Comparison of ENCODE assay signal across 9 cellular contexts in genomic region chr5:35859101-35859661, GRCh38. TPM values are rescaled to one million over a fixed set of nuclear protein-coding genes. Genes with fewer than 3 reads are reported as not detected.
DNase-seq lines count a peak whose midpoint lies in the region; ATAC-seq, FAIRE-seq and TF ChIP-seq lines count a peak whose summit lies in the region.
"Had no signal": no experiment of that assay in that cellular context is flagged by ENCODE, and none has a peak within 500 bp of the region (broad histone marks: within the 10 kb centered on the region; RNA-seq: fewer than 3 reads in every experiment).

No MANE protein-coding gene starts in this region.

- H3K9me3 ChIP-seq in AG04450 (ENCODE audit: control insufficient read depth, insufficient read depth, low read length), result no peaks in the 10 kb centered on the region
- no peaks in the 10 kb centered on the region for H3K9me3 ChIP-seq in mesodermal cell (ENCODE audit: control insufficient read depth, low read length)

- H3K27ac ChIP-seq in AG04450 (ENCODE audit: low read depth, low read length) (peak overlapping the region; percentile 33), mesodermal cell (ENCODE audit: low read depth, low read length, severe bottlenecking) (peak overlapping the region; percentile 26)

- H3K36me3 ChIP-seq in mesodermal cell (ENCODE audit: control insufficient read depth, insufficient read depth, low read length), result no peaks in the 10 kb centered on the region

- CTCF ChIA-PET in AG04450 (lab: Charles Lee), result interaction anchor here (0.6 to 4.0 kb wide), 5 partner anchors 17 to 242 kb away, joined by 3 to 19 read pairs (median 7); no protein-coding TSS in a partner anchor

- H3K27ac Mint-ChIP-seq in activated T-helper 2 cell treated with anti-CD3 and anti-CD28 coated beads, Interferon-gamma antibody, Interleukin-2, Interleukin-4, amounts not matched to agents 10 μg/mL and 5 μg/mL and 100 μg/mL, durations not matched to agents 14 hours and 24 hours and 36 hours, result peak overlapping the region; percentile 78

- peaks cover 9% of the 10 kb centered on the region for H3K9me3 Mint-ChIP-seq in activated T-helper 2 cell treated with anti-CD3 and anti-CD28 coated beads, Interferon-gamma antibody, Interleukin-2, Interleukin-4, amounts not matched to agents 10 μg/mL and 5 μg/mL and 100 μg/mL, durations not matched to agents 14 hours and 24 hours and 36 hours

- peaks cover 19% of the 10 kb centered on the region for H3K4me1 ChIP-seq in mesodermal cell (ENCODE audit: control insufficient read depth, insufficient read depth, low read length, poor library complexity, severe bottlenecking)

- H3K4me1 Mint-ChIP-seq in activated T-helper 2 cell treated with anti-CD3 and anti-CD28 coated beads, Interferon-gamma antibody, Interleukin-2, Interleukin-4, amounts not matched to agents 10 μg/mL and 5 μg/mL and 100 μg/mL, durations not matched to agents 14 hours and 24 hours and 36 hours (ENCODE audit: low read depth), result peaks cover 80% of the 10 kb centered on the region

- H3K4me3 ChIP-seq in AG04450 (ENCODE audit: low read depth, low read length) (peak overlapping the region; percentile 26; the same call in 1 of the 2 replicates), mesodermal cell (ENCODE audit: extremely low read depth, insufficient read depth, low read length, poor library complexity, severe bottlenecking) (no peak overlapping the region)

- TF ChIP-seq CTCF in AG04450 (IDR thresholded peaks at IDR 0.05; ENCODE audit: low read depth, low read length), result no peak

- peaks cover 78% of the 10 kb centered on the region for H3K36me3 Mint-ChIP-seq in activated T-helper 2 cell treated with anti-CD3 and anti-CD28 coated beads, Interferon-gamma antibody, Interleukin-2, Interleukin-4, amounts not matched to agents 10 μg/mL and 5 μg/mL and 100 μg/mL, durations not matched to agents 14 hours and 24 hours and 36 hours (ENCODE audit: low read depth)

- DNase-seq in AG04450 (ENCODE audit: low read depth, low spot score), result no peak
- DNase-seq in HTR-8/SVneo (ENCODE audit: insufficient read length, low spot score), result no peak
- DNase-seq in activated T-helper 2 cell treated with anti-CD3 and anti-CD28 coated beads, Interferon-gamma antibody, Interleukin-2, Interleukin-4, amounts not matched to agents 10 μg/mL and 5 μg/mL and 100 μg/mL, durations not matched to agents 14 hours and 24 hours and 36 hours (ENCODE audit: low spot score), result no peak
- DNase-seq in NCI-H526 (lab: John Stamatoyannopoulos, UW), result no peak
- DNase-seq in NCI-H187 treated with DMSO at 0.1 percent for 48 hours (lab: John Stamatoyannopoulos, UW), result no peak

- ATAC-seq in HG02798 (IDR thresholded peaks at IDR 0.05; ENCODE audit: poor library complexity, unreplicated experiment), result no peak
- ATAC-seq in HG02610 (IDR thresholded peaks at IDR 0.05; ENCODE audit: unreplicated experiment), result no peak

- no peaks in the 10 kb centered on the region for H3K27me3 Mint-ChIP-seq in activated T-helper 2 cell treated with anti-CD3 and anti-CD28 coated beads, Interferon-gamma antibody, Interleukin-2, Interleukin-4, amounts not matched to agents 10 μg/mL and 5 μg/mL and 100 μg/mL, durations not matched to agents 14 hours and 24 hours and 36 hours (ENCODE audit: low read depth)

- FAIRE-seq in HTR-8/SVneo (lab: Jason Lieb, UNC), result peak; percentile 90
- FAIRE-seq: D721Med had no signal

- H3K27me3 ChIP-seq in AG04450 (ENCODE audit: control insufficient read depth, insufficient read depth, low read length), result no peaks in the 10 kb centered on the region

- intact Hi-C loops in activated T-helper 2 cell treated with anti-CD3 and anti-CD28 coated beads, Interferon-gamma antibody, Interleukin-2, Interleukin-4, amounts not matched to agents 10 μg/mL and 5 μg/mL and 100 μg/mL, durations not matched to agents 14 hours and 24 hours and 36 hours (cut with micrococcal nuclease), result loop anchor here (2.0 kb wide), 1 partner anchor 26 kb away; no protein-coding TSS in a partner anchor

- H3K4me3 Mint-ChIP-seq in activated T-helper 2 cell treated with anti-CD3 and anti-CD28 coated beads, Interferon-gamma antibody, Interleukin-2, Interleukin-4, amounts not matched to agents 10 μg/mL and 5 μg/mL and 100 μg/mL, durations not matched to agents 14 hours and 24 hours and 36 hours (ENCODE audit: low read depth), result peak overlapping the region; percentile 84

- WGBS in mesodermal cell (ENCODE audit: insufficient coverage in 2 of 2), 2 experiments, result 36% methylated on average over 3 of the region's 3 CpGs; no CpG with 5 or more reads in 1 of the 2 experiments

- POLR2A ChIA-PET in AG04450 (lab: Yijun Ruan, JAX), result interaction anchor here (0.6 kb wide), 1 partner anchor 293 kb away, joined by 3 read pairs; the partner anchor contains the start of genes LMBRD2 and SKP2

RNA-seq across cellular contexts. Expression of gene IL7R, which starts 2.5 kb away (rescaled TPM):
- polyA plus RNA-seq in AG04450 (2011; rRNA removed), result 36.5 and 43.7 TPM in 2 replicates
- 34.0 and 45.1 TPM in 2 replicates for polyA minus RNA-seq in AG04450 (2011; rRNA and poly(A)+ RNA removed)
- 60.9 and 66.9 TPM in 2 replicates for total RNA-seq in activated T-helper 2 cell treated with anti-CD3 and anti-CD28 coated beads, Interferon-gamma antibody, Interleukin-2, Interleukin-4, amounts not matched to agents 10 μg/mL and 5 μg/mL and 100 μg/mL, durations not matched to agents 14 hours and 24 hours and 36 hours
- 4.3 TPM for polyA plus RNA-seq in mesodermal cell (2013, experiment 1 of 2)
- 3.9 TPM for polyA plus RNA-seq in mesodermal cell (2013, experiment 2 of 2)
